Comparison of ENCODE assay signal across 18 cellular contexts in the genomic region with DNA sequence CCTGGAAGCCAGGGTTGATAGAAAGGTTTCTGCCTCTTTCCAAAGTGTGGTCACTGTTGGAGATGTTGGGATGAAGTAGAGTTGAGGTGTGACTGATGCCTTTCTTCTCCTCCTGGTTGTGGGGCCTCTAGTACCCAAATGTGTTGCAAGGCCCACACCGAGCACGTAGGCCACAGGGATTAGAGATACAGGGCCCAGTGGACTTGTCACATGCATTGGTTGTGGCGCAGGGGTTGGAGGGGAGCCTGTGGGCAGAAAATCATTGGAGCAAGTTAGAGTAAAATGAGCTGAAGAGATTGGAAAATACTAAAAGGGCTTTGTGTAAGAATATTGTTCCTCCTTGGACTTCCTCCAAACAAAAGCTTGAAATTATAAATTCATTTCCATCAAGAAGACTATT. TPM values are rescaled to one million over a fixed set of nuclear protein-coding genes. Genes with fewer than 3 reads are reported as not detected.
DNase-seq lines count a peak whose midpoint lies in the region; ATAC-seq lines count a peak whose summit lies in the region.
"Had no signal": no experiment of that assay in that cellular context is flagged by ENCODE, and none has a peak within 500 bp of the region (broad histone marks: within the 10 kb centered on the region; RNA-seq: fewer than 3 reads in every experiment).

No MANE protein-coding gene starts in this region.

- H3K27ac Mint-ChIP-seq in activated CD8-positive, alpha-beta memory T cell treated with anti-CD3 and anti-CD28 coated beads, Interleukin-2, amount 10 ng/mL, durations not matched to agents 7 days and 5 days: no peak overlapping the region
- H3K27ac Mint-ChIP-seq: B cell; CD4-positive, CD25-positive, alpha-beta regulatory T cell; CD8-positive, alpha-beta T cell; GM23338; H9 had no signal

- peaks cover 8% of the 10 kb centered on the region for H3K9me3 Mint-ChIP-seq in activated CD8-positive, alpha-beta memory T cell treated with anti-CD3 and anti-CD28 coated beads, Interleukin-2, amount 10 ng/mL, durations not matched to agents 7 days and 5 days (ENCODE audit: low read depth)

- H3K4me3 Mint-ChIP-seq in activated CD8-positive, alpha-beta memory T cell treated with anti-CD3 and anti-CD28 coated beads, Interleukin-2, amount 10 ng/mL, durations not matched to agents 7 days and 5 days: no peak overlapping the region
- H3K4me3 Mint-ChIP-seq: B cell; CD4-positive, CD25-positive, alpha-beta regulatory T cell; CD8-positive, alpha-beta T cell; GM23338; H9 had no signal

- peaks cover 13% of the 10 kb centered on the region for H3K4me1 Mint-ChIP-seq in activated CD8-positive, alpha-beta memory T cell treated with anti-CD3 and anti-CD28 coated beads, Interleukin-2, amount 10 ng/mL, durations not matched to agents 7 days and 5 days
- H3K4me1 Mint-ChIP-seq: B cell, GM23338, H9 had no signal

- peaks cover 18% of the 10 kb centered on the region for H3K36me3 Mint-ChIP-seq in activated CD8-positive, alpha-beta memory T cell treated with anti-CD3 and anti-CD28 coated beads, Interleukin-2, amount 10 ng/mL, durations not matched to agents 7 days and 5 days
- H3K36me3 Mint-ChIP-seq: CD4-positive, CD25-positive, alpha-beta regulatory T cell had no signal

- peak; percentile 23 for DNase-seq in activated CD8-positive, alpha-beta memory T cell treated with anti-CD3 and anti-CD28 coated beads, Interleukin-2, amount 10 ng/mL, durations not matched to agents 7 days and 5 days
- no peak for DNase-seq in activated CD8-positive, alpha-beta memory T cell treated with anti-CD3 and anti-CD28 coated beads, Interleukin-2, amount 50 U/mL, for 48 hours
- DNase-seq in COLO829 (ENCODE audit: low spot score) (peak; percentile 28), foreskin melanocyte (peak; percentile 60), KG1 (lab: John Stamatoyannopoulos, UW) (no peak)
- DNase-seq: CD4-positive, CD25-positive, alpha-beta regulatory T cell; CD8-positive, alpha-beta T cell; DMS 273 treated with DMSO at 0.1 percent for 48 hours; DMS79; EL; GDM1; H9 had no signal

- ATAC-seq in activated CD8-positive, alpha-beta memory T cell treated with anti-CD3 and anti-CD28 coated beads, Interleukin-2, amount 10 ng/mL, durations not matched to agents 7 days and 5 days: no peak
- no peak for ATAC-seq in GM21528 (IDR thresholded peaks at IDR 0.05; ENCODE audit: low FRiP score, unreplicated experiment)
- ATAC-seq: CD8-positive, alpha-beta T cell; GM12878; GM23338; HCT116 had no signal

- peaks cover 3% of the 10 kb centered on the region for H3K27me3 Mint-ChIP-seq in activated CD8-positive, alpha-beta memory T cell treated with anti-CD3 and anti-CD28 coated beads, Interleukin-2, amount 10 ng/mL, durations not matched to agents 7 days and 5 days

- CTCF ChIA-PET in activated CD8-positive, alpha-beta memory T cell treated with anti-CD3 and anti-CD28 coated beads, Interleukin-2, amount 10 ng/mL, durations not matched to agents 7 days and 5 days (lab: Charles Lee): no interaction called here

RNA-seq across cellular contexts. Expression of a gene that starts 4.6 kb away (rescaled TPM):
- total RNA-seq in activated CD8-positive, alpha-beta memory T cell treated with anti-CD3 and anti-CD28 coated beads, Interleukin-2, amount 10 ng/mL, durations not matched to agents 7 days and 5 days: not detected
- total RNA-seq: B cell; CD4-positive, CD25-positive, alpha-beta regulatory T cell; CD8-positive, alpha-beta T cell; GM12878; GM23338; H4; H9 had no signal

RNA-seq across cellular contexts. Expression of a gene that starts 23.6 kb away (rescaled TPM):
- total RNA-seq in activated CD8-positive, alpha-beta memory T cell treated with anti-CD3 and anti-CD28 coated beads, Interleukin-2, amount 10 ng/mL, durations not matched to agents 7 days and 5 days: not detected
- total RNA-seq: B cell; CD4-positive, CD25-positive, alpha-beta regulatory T cell; CD8-positive, alpha-beta T cell; GM12878; GM23338; H4; H9 had no signal

RNA-seq across cellular contexts. Expression of a gene that starts 30.5 kb away (rescaled TPM):
- total RNA-seq in activated CD8-positive, alpha-beta memory T cell treated with anti-CD3 and anti-CD28 coated beads, Interleukin-2, amount 10 ng/mL, durations not matched to agents 7 days and 5 days: not detected
- total RNA-seq: B cell; CD4-positive, CD25-positive, alpha-beta regulatory T cell; CD8-positive, alpha-beta T cell; GM23338; H4; H9 had no signal

RNA-seq across cellular contexts. Expression of a gene that starts 36.1 kb away (rescaled TPM):
- not detected for total RNA-seq in activated CD8-positive, alpha-beta memory T cell treated with anti-CD3 and anti-CD28 coated beads, Interleukin-2, amount 10 ng/mL, durations not matched to agents 7 days and 5 days
- total RNA-seq: B cell; CD4-positive, CD25-positive, alpha-beta regulatory T cell; CD8-positive, alpha-beta T cell; GM12878; GM23338; H9 had no signal

RNA-seq across cellular contexts. Expression of a gene that starts 36.9 kb away (rescaled TPM):
- total RNA-seq in activated CD8-positive, alpha-beta memory T cell treated with anti-CD3 and anti-CD28 coated beads, Interleukin-2, amount 10 ng/mL, durations not matched to agents 7 days and 5 days: not detected
- total RNA-seq: B cell, GM12878, GM23338, H4, H9 had no signal

Comparison
In these comparisons a context has a peak if more than half of its experiments do, and no peak if none do; other contexts are left out.
1. DNase-seq: peak in activated CD8-positive, alpha-beta memory T cell treated with anti-CD3 and anti-CD28 coated beads, Interleukin-2, amount 10 ng/mL, durations not matched to agents 7 days and 5 days (single experiment), COLO829 (single experiment) and foreskin melanocyte (single experiment); none in activated CD8-positive, alpha-beta memory T cell treated with anti-CD3 and anti-CD28 coated beads, Interleukin-2, amount 50 U/mL, for 48 hours (single experiment) and KG1 (single experiment).